ENCODE assay signal across 8 cellular contexts in genomic region chr2:10449481-10449831, GRCh38. TPM values are rescaled to one million over a fixed set of nuclear protein-coding genes. Genes with fewer than 3 reads are reported as not detected.
A peak's percentile ranks its signal among the peaks of the same experiment; 100 is the strongest.
DNase-seq lines count a peak whose midpoint lies in the region; ATAC-seq and TF ChIP-seq lines count a peak whose summit lies in the region.

No MANE protein-coding gene starts in this region.

- DNase-seq in cardiac muscle cell (ENCODE audit: low read depth in 1 of 2, low spot score in 1 of 2) (no peak), left cardiac atrium (no peak), ascending aorta (ENCODE audit: low spot score in 2 of 2) (no peak), mesenchymal stem cell (no peak), upper lobe of left lung (no peak), NCI-H2081 (lab: John Stamatoyannopoulos, UW) (no peak)

- H3K23ac ChIP-seq in mesenchymal stem cell (ENCODE audit: low read length in 2 of 2): no peak overlapping the region

- H3K4me3 ChIP-seq in cardiac muscle cell (peak overlapping the region; percentile 49), ascending aorta (peak overlapping the region; percentile 70 to 83), mesenchymal stem cell (ENCODE audit: insufficient read depth in 1 of 2, low read depth in 1 of 2, low read length in 2 of 2) (peak overlapping the region in 1 of 2 experiments; percentile 91), upper lobe of left lung (peak overlapping the region in 3 of 4 donors; percentile 67 to 75 (median 75))

- intact Hi-C loops in left cardiac atrium (cut with DNase I): no loop called here
- intact Hi-C loops in ascending aorta (cut with DNase I): loop anchor here (2.0 to 10.0 kb wide), 6 partner anchors 147 to 958 kb away; partner anchors contain the start of genes CYS1, HPCAL1, PDIA6 and SLC66A3

- no peak overlapping the region for H3K27ac ChIP-seq in cardiac muscle cell
- peak overlapping the region; percentile 92 to 96 for H3K27ac ChIP-seq in ascending aorta
- H3K27ac ChIP-seq in mesenchymal stem cell (ENCODE audit: low read length, poor library complexity, severe bottlenecking): no peak overlapping the region
- H3K27ac ChIP-seq in upper lobe of left lung: no peak overlapping the region

- H4K8ac ChIP-seq in mesenchymal stem cell (ENCODE audit: low read length): no peak overlapping the region

- H3K4ac ChIP-seq in mesenchymal stem cell (ENCODE audit: low read depth in 1 of 2, low read length in 2 of 2): no peak overlapping the region

- peak overlapping the region; percentile 97 for H3K9ac ChIP-seq in mesenchymal stem cell (ENCODE audit: low read length)

- no peak overlapping the region for H2BK5ac ChIP-seq in mesenchymal stem cell (ENCODE audit: low read depth, low read length, poor library complexity, severe bottlenecking)

- ATAC-seq in left cardiac atrium: no peak
- no peak for ATAC-seq in upper lobe of left lung (ENCODE audit: low FRiP score in 2 of 2)
- no peak for ATAC-seq in GM21619 (IDR thresholded peaks at IDR 0.05; ENCODE audit: unreplicated experiment)
- no peak for ATAC-seq in GM21737 (IDR thresholded peaks at IDR 0.05; ENCODE audit: unreplicated experiment)

- H3K4me1 ChIP-seq in cardiac muscle cell (ENCODE audit: low read depth): peaks cover 11% of the 10 kb centered on the region
- H3K4me1 ChIP-seq in ascending aorta: peaks cover 7 to 39% of the 10 kb centered on the region in 2 donors
- peaks cover 21% of the 10 kb centered on the region for H3K4me1 ChIP-seq in mesenchymal stem cell (ENCODE audit: control insufficient read depth, insufficient read depth, low read depth, low read length)
- peaks cover 32 to 39% (median 38%) of the 10 kb centered on the region in 4 donors for H3K4me1 ChIP-seq in upper lobe of left lung

- H2AFZ ChIP-seq in mesenchymal stem cell (ENCODE audit: low read depth, low read length): no peak overlapping the region

- H4K91ac ChIP-seq in mesenchymal stem cell (ENCODE audit: low read length): no peak overlapping the region

- no peak overlapping the region for H2BK12ac ChIP-seq in mesenchymal stem cell (ENCODE audit: low read length in 2 of 2)

- peaks cover 5% of the 10 kb centered on the region for H3K36me3 ChIP-seq in cardiac muscle cell
- H3K36me3 ChIP-seq in ascending aorta: peaks cover 0 to 2% of the 10 kb centered on the region in 2 donors
- H3K36me3 ChIP-seq in mesenchymal stem cell (ENCODE audit: control insufficient read depth in 1 of 2, insufficient read depth in 2 of 2, low read depth in 1 of 2, low read length in 2 of 2): peaks cover 3 to 6% of the 10 kb centered on the region in 2 experiments
- H3K36me3 ChIP-seq in upper lobe of left lung: peaks cover 0 to 6% (median under 1%) of the 10 kb centered on the region in 4 donors

- no peak overlapping the region for H2BK120ac ChIP-seq in mesenchymal stem cell (ENCODE audit: low read depth, low read length)

- no peak overlapping the region for H3K18ac ChIP-seq in mesenchymal stem cell (ENCODE audit: low read depth in 1 of 2, low read length in 2 of 2)

- no peak overlapping the region for H3K14ac ChIP-seq in mesenchymal stem cell (ENCODE audit: low read length in 2 of 2)

- H3K4me2 ChIP-seq in mesenchymal stem cell (ENCODE audit: low read length, poor library complexity, severe bottlenecking): peak overlapping the region; percentile 97

- H3K9me3 ChIP-seq in cardiac muscle cell (ENCODE audit: low read depth) (no peaks in the 10 kb centered on the region), ascending aorta (no peaks in the 10 kb centered on the region), mesenchymal stem cell (ENCODE audit: control insufficient read depth, low read length) (no peaks in the 10 kb centered on the region), upper lobe of left lung (no peaks in the 10 kb centered on the region)

- TF ChIP-seq POLR2A in upper lobe of left lung (IDR thresholded peaks at IDR 0.05): no peak

- H2BK15ac ChIP-seq in mesenchymal stem cell (ENCODE audit: low read depth, poor library complexity, severe bottlenecking): no peak overlapping the region

- H3K79me1 ChIP-seq in mesenchymal stem cell (replicated peaks; ENCODE audit: low read length, poor library complexity, severe bottlenecking): peaks cover 2% of the 10 kb centered on the region

- no peak for TF ChIP-seq EP300 in upper lobe of left lung (IDR thresholded peaks at IDR 0.05)

- H3K27me3 ChIP-seq in cardiac muscle cell: no peaks in the 10 kb centered on the region
- H3K27me3 ChIP-seq in ascending aorta: no peaks in the 10 kb centered on the region
- no peaks in the 10 kb centered on the region for H3K27me3 ChIP-seq in mesenchymal stem cell (ENCODE audit: control insufficient read depth in 1 of 2, insufficient read depth in 1 of 2, low read length in 2 of 2)
- no peaks in the 10 kb centered on the region for H3K27me3 ChIP-seq in upper lobe of left lung

- 72% methylated on average over 3 of the region's 5 CpGs for WGBS in mesenchymal stem cell
- 50 to 70% methylated on average over 5 of the region's 5 CpGs for WGBS in upper lobe of left lung, 2 donors

- peak overlapping the region; percentile 42 for H2AK5ac ChIP-seq in mesenchymal stem cell (ENCODE audit: low read length, severe bottlenecking)

- TF ChIP-seq CTCF in cardiac muscle cell (IDR thresholded peaks at IDR 0.05; ENCODE audit: low read depth, low read length): no peak
- no peak for TF ChIP-seq CTCF in ascending aorta (IDR thresholded peaks at IDR 0.05)
- no peak for TF ChIP-seq CTCF in upper lobe of left lung (IDR thresholded peaks at IDR 0.05)

RNA-seq across cellular contexts. Expression of gene ODC1, which starts 1.3 kb away (rescaled TPM):
- total RNA-seq in cardiac muscle cell: 129 and 165 TPM in 2 replicates
- 117 and 133 TPM in 2 replicates for polyA plus RNA-seq in cardiac muscle cell
- total RNA-seq in left cardiac atrium: 10 to 100 TPM; 26.7 to 40.5 TPM
- 82.8 TPM for total RNA-seq in ascending aorta
- 32.1 TPM for polyA plus RNA-seq in mesenchymal stem cell (2013, experiment 1 of 2)
- 33.0 TPM for polyA plus RNA-seq in mesenchymal stem cell (2013, experiment 2 of 2)
- total RNA-seq in upper lobe of left lung: 100 to 1,000 TPM in 1 of 6 donors, 10 to 100 TPM in 4, 1 to 10 TPM in 1; 3.1 to 223 (median 46.0) TPM

Comparison
In these comparisons a context has a peak if more than half of its experiments do, and no peak if none do; other contexts are left out.
1. H3K27ac ChIP-seq: peak in ascending aorta (2 of 2); none in cardiac muscle cell (single experiment), mesenchymal stem cell (single experiment) and upper lobe of left lung (0 of 4).